Comparison of ENCODE assay signal across 18 cellular contexts in the genomic region with DNA sequence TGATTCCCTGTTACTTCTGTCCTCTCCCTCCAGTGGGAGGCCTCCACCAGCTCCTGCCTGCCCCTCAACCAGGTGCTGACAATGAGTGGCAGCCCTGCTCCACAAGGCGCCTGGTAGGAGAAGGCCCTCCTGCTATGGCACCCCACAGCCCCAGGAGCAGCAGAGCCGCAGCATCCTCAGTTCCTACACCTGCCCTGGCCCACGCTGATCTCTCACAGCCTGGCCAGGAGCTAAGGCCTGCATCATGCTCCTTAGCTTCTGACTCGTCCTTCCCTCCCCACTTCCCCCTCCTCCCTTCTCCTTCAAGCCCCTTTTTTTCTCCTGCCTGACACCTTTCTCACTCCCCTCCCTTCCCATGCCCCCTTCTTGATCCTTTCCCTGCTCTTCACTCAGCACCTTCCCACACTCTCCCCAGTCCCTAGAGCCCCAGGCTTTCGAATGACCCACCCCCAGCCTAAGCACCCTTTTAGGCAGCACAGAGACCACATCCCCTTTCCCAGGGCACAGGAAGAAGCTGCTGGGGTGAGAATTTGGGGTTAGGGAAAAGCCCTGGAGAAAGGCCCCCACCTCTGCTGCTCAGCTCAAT. TPM values are rescaled to one million over a fixed set of nuclear protein-coding genes. Genes with fewer than 3 reads are reported as not detected.
A peak's percentile ranks its signal among the peaks of the same experiment; 100 is the strongest.
DNase-seq lines count a peak whose midpoint lies in the region; ATAC-seq, FAIRE-seq and TF ChIP-seq lines count a peak whose summit lies in the region.
"Had no signal": no experiment of that assay in that cellular context is flagged by ENCODE, and none has a peak within 500 bp of the region (broad histone marks: within the 10 kb centered on the region; RNA-seq: fewer than 3 reads in every experiment).

No MANE protein-coding gene starts in this region.

- peaks cover 41% of the 10 kb centered on the region for H3K36me3 Mint-ChIP-seq in CD4-positive, alpha-beta T cell (ENCODE audit: low read depth)

- H3K27me3 Mint-ChIP-seq in CD4-positive, alpha-beta T cell, result no peaks in the 10 kb centered on the region
- H3K27me3 Mint-ChIP-seq: activated CD8-positive, alpha-beta memory T cell treated with anti-CD3 and anti-CD28 coated beads, Interleukin-2, amount 10 ng/mL, durations not matched to agents 7 days and 5 days had no signal

- no peak for FAIRE-seq in A549 (lab: Jason Lieb, UNC)
- FAIRE-seq: GM12891 had no signal

- no peak for TF ChIP-seq RAD21 in A549 (conservative IDR thresholded peaks at IDR 0.05 in 1 of 2, IDR thresholded peaks at IDR 0.05 in 1 of 2)

- intact Hi-C loops in CD4-positive, alpha-beta T cell (cut with DNase I, micrococcal nuclease), result no loop called here

- WGBS in A549 (ENCODE audit: missing lambda C conversion rate), result 81% methylated on average over 5 of the region's 5 CpGs

- CTCF ChIA-PET in A549 (lab: Yijun Ruan, JAX), result interaction anchor here (0.7 to 31.4 kb wide), 7 partner anchors 3 to 240 kb away, joined by 3 to 335 read pairs (median 7); a partner anchor contains a TSS
- CTCF ChIA-PET in CD4-positive, alpha-beta T cell (lab: Charles Lee), result no interaction called here

- H3K4me3 Mint-ChIP-seq in CD4-positive, alpha-beta T cell, result no peak overlapping the region
- H3K4me3 Mint-ChIP-seq: activated CD8-positive, alpha-beta memory T cell treated with anti-CD3 and anti-CD28 coated beads, Interleukin-2, amount 10 ng/mL, durations not matched to agents 7 days and 5 days had no signal

- no peaks in the 10 kb centered on the region for H3K27me3 ChIP-seq in CD4-positive, alpha-beta T cell (ENCODE audit: control insufficient read depth, insufficient read depth, low read length)
- H3K27me3 ChIP-seq in RWPE2 (ENCODE audit: insufficient read depth, poor library complexity, severe bottlenecking), result no peaks in the 10 kb centered on the region

- peaks cover 27% of the 10 kb centered on the region for H3K36me3 ChIP-seq in RWPE2 (ENCODE audit: low read depth)

- H3K27ac Mint-ChIP-seq in CD4-positive, alpha-beta T cell, result no peak overlapping the region
- H3K27ac Mint-ChIP-seq: activated CD8-positive, alpha-beta memory T cell treated with anti-CD3 and anti-CD28 coated beads, Interleukin-2, amount 10 ng/mL, durations not matched to agents 7 days and 5 days had no signal

- POLR2A ChIA-PET in A549 (lab: Yijun Ruan, JAX), result interaction anchor here (2.4 kb wide), 1 partner anchor 14 kb away, joined by 9 read pairs; a partner anchor contains a TSS
- POLR2A ChIA-PET in CD4-positive, alpha-beta T cell (lab: Charles Lee), result no interaction called here

- H3K4me1 ChIP-seq in A549 (0 out of 3 replicates have a peak, but pooled peaks cover 2% of the 10 kb centered on the region), RWPE2 (ENCODE audit: insufficient read depth, poor library complexity, severe bottlenecking) (no peaks in the 10 kb centered on the region)

- DNase-seq in A549 (ENCODE audit: low read depth in 1 of 2, low spot score in 1 of 2) (no peak), RWPE2 (ENCODE audit: low spot score) (no peak), epidermal melanocyte (ENCODE audit: insufficient read length, low spot score) (peak; percentile 0), HuH-7.5 (ENCODE audit: low spot score) (no peak), HK-2 (ENCODE audit: unreplicated experiment) (no peak), coronary artery (ENCODE audit: low spot score) (no peak)
- DNase-seq in CD4-positive, alpha-beta T cell, result no peak
- DNase-seq in effector CD4-positive, alpha-beta T cell, result no peak
- DNase-seq: activated CD8-positive, alpha-beta memory T cell treated with anti-CD3 and anti-CD28 coated beads, Interleukin-2, amount 10 ng/mL, durations not matched to agents 7 days and 5 days; activated effector memory CD4-positive, alpha-beta T cell treated with anti-CD3 and anti-CD28 coated beads, Interleukin-2, amount 50 U/mL, for 16 hours; effector CD8-positive, alpha-beta T cell; GDM1; NCI-H1092 treated with DMSO at 0.1 percent for 48 hours; NCI-H69; stimulated activated CD4-positive, alpha-beta T cell treated with anti-CD3 and anti-CD28 coated beads, Interleukin-2, amount 100 ng/mL, for 24 hours; T-helper 9 cell had no signal

- H3K9me3 ChIP-seq in A549, result no peaks in the 10 kb centered on the region
- H3K9me3 ChIP-seq in CD4-positive, alpha-beta T cell (ENCODE audit: control insufficient read depth, low read length), result no peaks in the 10 kb centered on the region
- H3K9me3 ChIP-seq in RWPE2 (ENCODE audit: severe bottlenecking), result no peaks in the 10 kb centered on the region

- no peak for TF ChIP-seq CTCF in A549 (IDR thresholded peaks at IDR 0.05)
- no peak for TF ChIP-seq CTCF in CD4-positive, alpha-beta T cell (IDR thresholded peaks at IDR 0.05)
- no peak for TF ChIP-seq CTCF in RWPE2 (IDR thresholded peaks at IDR 0.05; ENCODE audit: poor library complexity, severe bottlenecking)
- TF ChIP-seq CTCF in coronary artery (IDR thresholded peaks at IDR 0.05), result no peak

- no peak overlapping the region for H3K4me3 ChIP-seq in A549
- H3K4me3 ChIP-seq in RWPE2 (ENCODE audit: severe bottlenecking), result no peak overlapping the region
- no peak overlapping the region for H3K4me3 ChIP-seq in coronary artery

- H3K27ac ChIP-seq in A549 (0 out of 6 replicates have a peak overlapping the region, but pooled peaks of 1 of the 2 experiments have one; percentile 13), RWPE2 (ENCODE audit: poor library complexity, severe bottlenecking) (no peak overlapping the region), coronary artery (no peak overlapping the region)
- H3K27ac ChIP-seq in CD4-positive, alpha-beta T cell (ENCODE audit: low read depth, low read length), result peak overlapping the region; percentile 11

- no peak overlapping the region for H3K4me2 ChIP-seq in A549

- no peaks in the 10 kb centered on the region for H3K4me1 Mint-ChIP-seq in CD4-positive, alpha-beta T cell (ENCODE audit: low read depth)

- no peak for TF ChIP-seq POLR2A in A549 (IDR thresholded peaks at IDR 0.05; ENCODE audit: low read length)

- peak; percentile 17 to 28; a peak in 3 of 6 replicates for ATAC-seq in A549
- no peak for ATAC-seq in CD4-positive, alpha-beta T cell (ENCODE audit: poor library complexity)
- ATAC-seq in RWPE2 (ENCODE audit: low read depth), result 0 out of 3 replicates have a peak, but pooled peaks have one; percentile 9
- ATAC-seq: activated CD4-positive, CD25-positive, alpha-beta regulatory T cell treated with anti-CD3 and anti-CD28 coated beads, Interleukin-2, amount 50 U/mL, for 24 hours; activated CD8-positive, alpha-beta memory T cell treated with anti-CD3 and anti-CD28 coated beads, Interleukin-2, amount 10 ng/mL, durations not matched to agents 7 days and 5 days had no signal

- no peak for TF ChIP-seq EP300 in A549 (IDR thresholded peaks at IDR 0.05)

- H3K9me3 Mint-ChIP-seq in CD4-positive, alpha-beta T cell, result no peaks in the 10 kb centered on the region

TF ChIP-seq in A549, 52 proteins besides CTCF, POLR2A, EP300 and RAD21 (continues in another document):
- TF ChIP-seq JUNB (IDR thresholded peaks at IDR 0.05) (no peak), ZSCAN20 (CRISPR knock-in tag; IDR thresholded peaks at IDR 0.05) (no peak)
- TF ChIP-seq, protein P1, sequence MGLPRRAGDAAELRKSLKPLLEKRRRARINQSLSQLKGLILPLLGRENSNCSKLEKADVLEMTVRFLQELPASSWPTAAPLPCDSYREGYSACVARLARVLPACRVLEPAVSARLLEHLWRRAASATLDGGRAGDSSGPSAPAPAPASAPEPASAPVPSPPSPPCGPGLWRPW (IDR thresholded peaks at IDR 0.05), result no peak
- TF ChIP-seq, protein P2, sequence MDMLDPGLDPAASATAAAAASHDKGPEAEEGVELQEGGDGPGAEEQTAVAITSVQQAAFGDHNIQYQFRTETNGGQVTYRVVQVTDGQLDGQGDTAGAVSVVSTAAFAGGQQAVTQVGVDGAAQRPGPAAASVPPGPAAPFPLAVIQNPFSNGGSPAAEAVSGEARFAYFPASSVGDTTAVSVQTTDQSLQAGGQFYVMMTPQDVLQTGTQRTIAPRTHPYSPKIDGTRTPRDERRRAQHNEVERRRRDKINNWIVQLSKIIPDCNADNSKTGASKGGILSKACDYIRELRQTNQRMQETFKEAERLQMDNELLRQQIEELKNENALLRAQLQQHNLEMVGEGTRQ (IDR thresholded peaks at IDR 0.05), result no peak

RNA-seq across cellular contexts. Expression of a gene that starts 6.5 kb away (rescaled TPM):
- polyA plus RNA-seq in A549 (2011; rRNA removed), result 3.8 and 4.0 TPM in 2 replicates
- polyA plus RNA-seq in A549 (2012; cell fraction: cytosol; rRNA removed), result 4.9 and 5.3 TPM in 2 replicates
- polyA plus RNA-seq in A549 (2012; cell fraction: nucleus; rRNA removed), result 20.2 and 24.0 TPM in 2 replicates
- 2.5 to 4.9 TPM (median 4.2 TPM) in 3 replicates for polyA plus RNA-seq in A549 (2017; fragmentation: RNase III; extraction: RNeasy Plus Mini Kit Qiagen cat#74134 plus additional on column Dnase treatment)
- polyA minus RNA-seq in A549 (2011; rRNA and poly(A)+ RNA removed), result 2.0 and 3.1 TPM in 2 replicates
- 1 to 10 TPM; 3.5 to 4.1 TPM for total RNA-seq in CD4-positive, alpha-beta T cell

RNA-seq across cellular contexts. Expression of a gene that starts 12.5 kb away (rescaled TPM):
- 288 and 328 TPM in 2 replicates for polyA plus RNA-seq in A549 (2011; rRNA removed)
- 306 and 359 TPM in 2 replicates for polyA plus RNA-seq in A549 (2012; cell fraction: cytosol; rRNA removed)
- 404 and 498 TPM in 2 replicates for polyA plus RNA-seq in A549 (2012; cell fraction: nucleus; rRNA removed)
- 207 to 212 TPM (median 211 TPM) in 3 replicates for polyA plus RNA-seq in A549 (2017; fragmentation: RNase III; extraction: RNeasy Plus Mini Kit Qiagen cat#74134 plus additional on column Dnase treatment)
- polyA minus RNA-seq in A549 (2011; rRNA and poly(A)+ RNA removed), result 241 and 290 TPM in 2 replicates
- 10 to 100 TPM; 20.7 to 21.3 TPM for total RNA-seq in CD4-positive, alpha-beta T cell

RNA-seq across cellular contexts. Expression of a gene that starts 14.6 kb away (rescaled TPM):
- polyA plus RNA-seq in A549 (2011; rRNA removed) (2,521 and 2,887 TPM in 2 replicates), A549 (2017; fragmentation: RNase III; extraction: RNeasy Plus Mini Kit Qiagen cat#74134 plus additional on column Dnase treatment) (1,026 to 1,151 TPM (median 1,061 TPM) in 3 replicates)
- polyA plus RNA-seq in A549 (2012; cell fraction: cytosol; rRNA removed), result 981 and 1,405 TPM in 2 replicates
- 284 and 498 TPM in 2 replicates for polyA plus RNA-seq in A549 (2012; cell fraction: nucleus; rRNA removed)
- polyA minus RNA-seq in A549 (2011; rRNA and poly(A)+ RNA removed), result 955 and 1,173 TPM in 2 replicates
- total RNA-seq in CD4-positive, alpha-beta T cell, result 1,000 to 10,000 TPM; 3,393 to 3,457 TPM

RNA-seq across cellular contexts. Expression of a gene that starts 20.9 kb away (rescaled TPM):
- 83.3 and 86.7 TPM in 2 replicates for polyA plus RNA-seq in A549 (2011; rRNA removed)
- polyA plus RNA-seq in A549 (2012; cell fraction: cytosol; rRNA removed), result 102 and 124 TPM in 2 replicates
- polyA plus RNA-seq in A549 (2012; cell fraction: nucleus; rRNA removed), result 56.4 and 64.3 TPM in 2 replicates
- 36.7 to 43.9 TPM (median 37.7 TPM) in 3 replicates for polyA plus RNA-seq in A549 (2017; fragmentation: RNase III; extraction: RNeasy Plus Mini Kit Qiagen cat#74134 plus additional on column Dnase treatment)
- polyA minus RNA-seq in A549 (2011; rRNA and poly(A)+ RNA removed), result 55.9 and 70.3 TPM in 2 replicates
- total RNA-seq in CD4-positive, alpha-beta T cell, result under 1 TPM; 0.39 to 0.60 TPM

RNA-seq across cellular contexts. Expression of a gene that starts 23.4 kb away (rescaled TPM):
- 5.1 and 7.7 TPM in 2 replicates for polyA plus RNA-seq in A549 (2011; rRNA removed)
- 7.1 and 7.7 TPM in 2 replicates for polyA plus RNA-seq in A549 (2012; cell fraction: cytosol; rRNA removed)
- 18.7 and 22.2 TPM in 2 replicates for polyA plus RNA-seq in A549 (2012; cell fraction: nucleus; rRNA removed)
- 4.2 to 5.8 TPM (median 5.3 TPM) in 3 replicates for polyA plus RNA-seq in A549 (2017; fragmentation: RNase III; extraction: RNeasy Plus Mini Kit Qiagen cat#74134 plus additional on column Dnase treatment)
- 11.4 and 16.4 TPM in 2 replicates for polyA minus RNA-seq in A549 (2011; rRNA and poly(A)+ RNA removed)
- 1 to 10 TPM; 4.7 to 5.2 TPM for total RNA-seq in CD4-positive, alpha-beta T cell
